8 cellular contexts compared by ENCODE assay signal in genomic region chr5:95863383-95863757, GRCh38. TPM values are rescaled to one million over a fixed set of nuclear protein-coding genes. Genes with fewer than 3 reads are reported as not detected.
DNase-seq lines count a peak whose midpoint lies in the region; ATAC-seq and TF ChIP-seq lines count a peak whose summit lies in the region.

No MANE protein-coding gene starts in this region.

- DNase-seq in Caco-2 (no peak), SIG-M5 (lab: John Stamatoyannopoulos, UW) (peak; percentile 10), fibroblast of the conjunctiva (ENCODE audit: low read depth) (peak; percentile 75), putamen (ENCODE audit: low spot score) (peak; percentile 47), GM19240 (ENCODE audit: insufficient read length, low spot score) (no peak), NCI-H774 (lab: John Stamatoyannopoulos, UW) (no peak)

- peak overlapping the region; percentile 9 for H3K27ac Mint-ChIP-seq in Caco-2 (ENCODE audit: unreplicated experiment)

- no peak overlapping the region for H3K4me3 Mint-ChIP-seq in Caco-2 (ENCODE audit: unreplicated experiment)

- no peaks in the 10 kb centered on the region for H3K27me3 Mint-ChIP-seq in Caco-2 (ENCODE audit: insufficient read depth, unreplicated experiment)

- H3K4me3 ChIP-seq in Caco-2 (ENCODE audit: low read depth, low read length), result no peak overlapping the region

- H3K27me3 ChIP-seq in Caco-2 (replicated peaks; ENCODE audit: control insufficient read depth, insufficient read depth, low read length), result no peaks in the 10 kb centered on the region

- H3K36me3 ChIP-seq in Caco-2 (ENCODE audit: control insufficient read depth, insufficient read depth, low read length), result no peaks in the 10 kb centered on the region

- no peak for TF ChIP-seq CTCF in Caco-2 (IDR thresholded peaks at IDR 0.05; ENCODE audit: insufficient read depth in 1 of 2, low read depth in 1 of 2, low read length in 1 of 2, severe bottlenecking in 1 of 2, unreplicated experiment in 1 of 2)

- intact Hi-C loops in Caco-2 (cut with micrococcal nuclease; ENCODE audit: unreplicated experiment), result no loop called here

- POLR2A ChIA-PET in Caco-2 (lab: Charles Lee), result no interaction called here

- H3K36me3 Mint-ChIP-seq in Caco-2 (ENCODE audit: insufficient read depth, unreplicated experiment), result peaks cover 11% of the 10 kb centered on the region

- CTCF ChIA-PET in Caco-2 (lab: Charles Lee), result no interaction called here

- peaks cover 58% of the 10 kb centered on the region for H3K4me1 ChIP-seq in Caco-2

- ATAC-seq in HG03135 (IDR thresholded peaks at IDR 0.05; ENCODE audit: unreplicated experiment) (no peak), GM21786 (IDR thresholded peaks at IDR 0.05; ENCODE audit: unreplicated experiment) (no peak)

- peaks cover 53% of the 10 kb centered on the region for H3K4me1 Mint-ChIP-seq in Caco-2 (ENCODE audit: low read depth, unreplicated experiment)

- BruUV-seq in Caco-2 (replicated peaks; lab: Mats Ljungman, UMichigan), result no TSS peak

- H3K9me3 ChIP-seq in Caco-2, result no peaks in the 10 kb centered on the region

- peaks cover 7% of the 10 kb centered on the region for H3K9me3 Mint-ChIP-seq in Caco-2 (ENCODE audit: unreplicated experiment)

RNA-seq across cellular contexts. Expression of gene GLRX, which starts 40.8 kb away (rescaled TPM):
- 17.9 and 26.4 TPM in 2 replicates for total RNA-seq in Caco-2 (2022)

Comparison
In these comparisons a context has a peak if more than half of its experiments do, and no peak if none do; other contexts are left out.
1. DNase-seq: peak in SIG-M5 (single experiment), fibroblast of the conjunctiva (single experiment) and putamen (single experiment); none in Caco-2 (0 of 2), GM19240 (single experiment) and NCI-H774 (single experiment).